8 cellular contexts compared by ENCODE assay signal in the genomic region with DNA sequence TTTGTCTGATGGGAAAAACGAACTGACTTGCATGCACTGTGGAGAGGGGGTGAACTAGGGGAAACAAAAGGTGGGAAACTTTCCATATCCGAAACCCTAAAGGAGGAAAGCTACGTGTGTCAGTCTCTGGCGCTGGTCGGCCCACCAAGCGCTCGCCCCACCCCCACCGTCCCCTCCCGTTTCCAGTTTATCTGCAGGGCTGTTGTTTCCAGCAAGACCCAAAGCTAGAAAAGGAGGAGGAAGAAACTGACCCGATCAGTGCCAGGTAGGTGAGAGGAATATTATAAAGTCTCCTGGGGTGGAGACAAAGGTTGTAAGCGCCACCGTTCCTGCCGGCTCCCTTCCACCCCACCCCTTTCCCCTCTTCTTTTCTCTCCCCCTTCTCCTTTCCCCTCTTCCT. TPM values are rescaled to one million over a fixed set of nuclear protein-coding genes. Genes with fewer than 3 reads are reported as not detected.
A peak's percentile ranks its signal among the peaks of the same experiment; 100 is the strongest.
DNase-seq lines count a peak whose midpoint lies in the region; ATAC-seq and TF ChIP-seq lines count a peak whose summit lies in the region.

No MANE protein-coding gene starts in this region.

- no peak for ATAC-seq in GM21717 (IDR thresholded peaks at IDR 0.05; ENCODE audit: unreplicated experiment)

- no peaks in the 10 kb centered on the region for H3K36me3 ChIP-seq in brain microvascular endothelial cell (replicated peaks)

- in situ Hi-C loops in brain microvascular endothelial cell (cut with HindIII; ENCODE audit: low pct_ligation_motif_present, low sequenced_read_pairs) = no loop called here

- peak overlapping the region; percentile 93 for H3K27ac ChIP-seq in brain microvascular endothelial cell
- H3K27ac ChIP-seq in layer of hippocampus (ENCODE audit: low read depth, low read length) = peak overlapping the region; percentile 80
- peak overlapping the region; percentile 72 for H3K27ac ChIP-seq in substantia nigra (ENCODE audit: low read depth, low read length, poor library complexity, severe bottlenecking)

- H3K4me3 ChIP-seq in brain microvascular endothelial cell (ENCODE audit: low read depth, low read length) = peak overlapping the region; percentile 69

- peak; percentile 25 for DNase-seq in Ammon's horn (ENCODE audit: low spot score)
- DNase-seq in HT-29 (ENCODE audit: low spot score) = peak; percentile 16
- no peak for DNase-seq in brain microvascular endothelial cell
- peak in 23 of 49 donors; percentile 0 to 47 (median 5) for DNase-seq in substantia nigra (lab: John Stamatoyannopoulos, UW)
- no peak for DNase-seq in stimulated activated naive CD4-positive, alpha-beta T cell treated with Interleukin-2 at 50 U/mL for 16 hours (lab: John Stamatoyannopoulos, UW)
- DNase-seq in NOMO-1 treated with DMSO at 0.1 percent for 48 hours (lab: John Stamatoyannopoulos, UW; ENCODE audit: unreplicated experiment) = no peak

- no peaks in the 10 kb centered on the region for H3K27me3 ChIP-seq in brain microvascular endothelial cell (replicated peaks)
- H3K27me3 ChIP-seq in layer of hippocampus (ENCODE audit: control insufficient read depth, insufficient read depth, low read length) = no peaks in the 10 kb centered on the region

- TF ChIP-seq CTCF in brain microvascular endothelial cell (IDR thresholded peaks at IDR 0.05; ENCODE audit: low read depth, low read length, missing control alignments) = no peak

RNA-seq across cellular contexts. Expression of gene TCEAL9, which starts 0.6 kb away (rescaled TPM):
- 10.3 and 11.8 TPM in 2 replicates for total RNA-seq in HT-29 (2014; rRNA removed; shearing (Covaris generic))

RNA-seq across cellular contexts. Expression of gene BEX3, which starts 19.4 kb away (rescaled TPM):
- not detected in 2 replicates for total RNA-seq in HT-29 (2014; rRNA removed; shearing (Covaris generic))

RNA-seq across cellular contexts. Expression of gene TCEAL7, which starts 26.9 kb away (rescaled TPM):
- not detected in 2 replicates for total RNA-seq in HT-29 (2014; rRNA removed; shearing (Covaris generic))

RNA-seq across cellular contexts. Expression of gene BEX2, which starts 46.1 kb away (rescaled TPM):
- total RNA-seq in HT-29 (2014; rRNA removed; shearing (Covaris generic)) = not detected in 2 replicates

Comparison
In these comparisons a context has a peak if more than half of its experiments do, and no peak if none do; other contexts are left out.
1. DNase-seq: peak in Ammon's horn (single experiment) and HT-29 (single experiment); none in brain microvascular endothelial cell (single experiment), stimulated activated naive CD4-positive, alpha-beta T cell treated with Interleukin-2 at 50 U/mL for 16 hours (single experiment) and NOMO-1 treated with DMSO at 0.1 percent for 48 hours (single experiment).
2. Peak in every context shown above with its lines, with median percentiles within 50 percentile points of each other: H3K27ac ChIP-seq.